ENCODE assay signal across 14 cellular contexts in genomic region chr1:25112400-25112799, GRCh38.
DNase-seq lines count a peak whose midpoint lies in the region; ATAC-seq lines count a peak whose summit lies in the region.
"Had no signal": no experiment of that assay in that cellular context is flagged by ENCODE, and none has a peak within 500 bp of the region (broad histone marks: within the 10 kb centered on the region; RNA-seq: fewer than 3 reads in every experiment).

No MANE protein-coding gene starts in this region.

- ATAC-seq in HG03342 (IDR thresholded peaks at IDR 0.05; ENCODE audit: unreplicated experiment): no peak
- ATAC-seq: GM23338 had no signal

- DNase-seq in SIG-M5 treated with dmso at 0.1 percent for 504 hours (lab: John Stamatoyannopoulos, UW; ENCODE audit: unreplicated experiment) (peak; percentile 23), SIG-M5 (lab: John Stamatoyannopoulos, UW) (no peak), NOMO-1 treated with DMSO at 0.1 percent for 48 hours (lab: John Stamatoyannopoulos, UW; ENCODE audit: unreplicated experiment) (peak; percentile 61), SKM-1 (lab: John Stamatoyannopoulos, UW; ENCODE audit: unreplicated experiment) (peak; percentile 32), posterior vena cava (ENCODE audit: low spot score) (peak; percentile 12), amniotic stem cell (lab: John Stamatoyannopoulos, UW) (no peak), NCI-H1105 treated with DMSO at 0.1 percent for 48 hours (lab: John Stamatoyannopoulos, UW) (no peak)
- DNase-seq: 8988T; CD4-positive, CD25-positive, alpha-beta regulatory T cell; DMS53; GF-D8; H7 had no signal

- intact Hi-C loops in posterior vena cava (cut with DNase I): no loop called here

Comparison
In these comparisons a context has a peak if more than half of its experiments do, and no peak if none do; other contexts are left out.
1. DNase-seq: peak in SIG-M5 treated with dmso at 0.1 percent for 504 hours (single experiment), NOMO-1 treated with DMSO at 0.1 percent for 48 hours (single experiment), SKM-1 (single experiment) and posterior vena cava (single experiment); none in SIG-M5 (single experiment), amniotic stem cell (single experiment) and NCI-H1105 treated with DMSO at 0.1 percent for 48 hours (single experiment).